8 cellular contexts compared by ENCODE assay signal in the genomic region with DNA sequence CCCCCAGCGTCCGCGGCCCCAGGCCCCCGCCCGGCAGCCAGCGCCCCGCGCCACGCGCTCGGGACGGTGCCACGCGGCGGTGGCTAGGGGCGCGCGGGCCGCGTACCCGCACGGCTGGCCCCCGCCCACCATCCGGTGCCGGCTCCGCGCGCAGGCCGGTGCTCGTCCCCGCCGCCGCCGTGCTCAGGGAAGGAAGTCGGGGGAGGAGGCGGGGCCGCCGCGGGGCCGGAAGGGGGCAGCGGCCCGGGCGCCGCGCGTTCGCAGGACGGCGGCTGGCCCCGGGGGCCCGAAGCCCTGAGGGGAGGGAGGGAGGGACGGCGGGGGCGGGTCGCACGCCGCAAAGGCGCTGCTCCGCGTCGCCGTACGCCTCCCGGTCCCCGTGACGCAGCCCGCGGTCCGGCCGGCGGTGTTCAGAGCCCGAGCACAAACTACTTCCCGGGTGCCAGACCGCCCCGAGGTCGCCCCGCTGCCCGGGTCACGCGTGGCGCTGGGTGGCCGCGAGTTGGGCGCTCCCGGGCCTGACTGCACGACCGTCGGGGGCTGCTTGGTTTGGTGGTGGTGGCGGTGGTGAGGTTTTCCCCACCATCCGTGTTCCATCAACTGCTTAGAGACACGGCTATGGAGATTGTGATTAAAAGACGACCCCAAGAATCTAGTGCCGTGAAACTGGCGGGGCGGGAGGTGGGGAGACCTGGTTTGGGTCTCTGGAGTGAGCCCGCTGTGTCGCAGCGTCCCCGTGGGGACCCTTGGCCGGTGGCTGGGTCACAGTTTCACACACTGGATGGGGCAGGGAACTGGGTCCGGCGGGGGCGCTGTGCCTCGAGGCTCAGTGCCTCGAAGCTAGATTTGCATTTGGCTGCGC. TPM values are rescaled to one million over a fixed set of nuclear protein-coding genes. Genes with fewer than 3 reads are reported as not detected.
A peak's percentile ranks its signal among the peaks of the same experiment; 100 is the strongest.
DNase-seq lines count a peak whose midpoint lies in the region; ATAC-seq and TF ChIP-seq lines count a peak whose summit lies in the region.

A gene (minus strand): TSS at position 205 of the 862 bp plus-strand sequence. CDS start 1,818 bp downstream, outside the sequence.

- no peaks in the 10 kb centered on the region for H3K9me3 ChIP-seq in BLaER1
- H3K9me3 ChIP-seq in esophagus muscularis mucosa, result no peaks in the 10 kb centered on the region

- H3K4me1 ChIP-seq in BLaER1 (peaks cover 45% of the 10 kb centered on the region), esophagus muscularis mucosa (peaks cover 9 to 30% (median 23%) of the 10 kb centered on the region in 4 donors)

- H3K27me3 Mint-ChIP-seq in activated T-cell treated with anti-CD3 and anti-CD28 coated beads, Interleukin-2, amount 50 U/mL, for 4 hours (ENCODE audit: low read depth), result no peaks in the 10 kb centered on the region
- H3K27me3 Mint-ChIP-seq in naive B cell, result peaks cover 5 to 13% (median 6%) of the 10 kb centered on the region in 3 donors
- H3K27me3 Mint-ChIP-seq in stimulated activated memory B cell treated with anti-CD40 and anti-IgM and Interleukin-4, amounts not matched to agents 10 μg/mL and 1 μg/mL and 100 μg/mL, for 72 hours, result no peaks in the 10 kb centered on the region

- no peak for TF ChIP-seq EP300 in esophagus muscularis mucosa (IDR thresholded peaks at IDR 0.05)

- H3K4me3 ChIP-seq in BLaER1 (peak within 1 kb of the TSS; percentile 83), esophagus muscularis mucosa (peak within 1 kb of the TSS; percentile 69 to 97 (median 89))

- peak; percentile 91 for DNase-seq in OCI-M1 (lab: John Stamatoyannopoulos, UW)
- DNase-seq in activated T-cell treated with anti-CD3 and anti-CD28 coated beads, Interleukin-2, amount 50 U/mL, for 4 hours, result peak; percentile 75
- no peak for DNase-seq in esophagus muscularis mucosa (ENCODE audit: extremely low spot score)
- peak; percentile 84 for DNase-seq in naive B cell

- H3K4me3 Mint-ChIP-seq in activated T-cell treated with anti-CD3 and anti-CD28 coated beads, Interleukin-2, amount 50 U/mL, for 4 hours, result peak within 1 kb of the TSS; percentile 87
- H3K4me3 Mint-ChIP-seq in naive B cell, result peak within 1 kb of the TSS; percentile 62 to 98 (median 95)
- peak within 1 kb of the TSS; percentile 91 for H3K4me3 Mint-ChIP-seq in stimulated activated memory B cell treated with anti-CD40 and anti-IgM and Interleukin-4, amounts not matched to agents 10 μg/mL and 1 μg/mL and 100 μg/mL, for 72 hours

- intact Hi-C loops in esophagus muscularis mucosa (cut with DNase I), result no loop called here

- peak within 1 kb of the TSS; percentile 97 for H3K9ac ChIP-seq in BLaER1

- peaks cover 18% of the 10 kb centered on the region for H3K36me3 Mint-ChIP-seq in activated T-cell treated with anti-CD3 and anti-CD28 coated beads, Interleukin-2, amount 50 U/mL, for 4 hours (ENCODE audit: insufficient read depth)
- H3K36me3 Mint-ChIP-seq in naive B cell, result peaks cover 12% of the 10 kb centered on the region in 2 donors
- H3K36me3 Mint-ChIP-seq in stimulated activated memory B cell treated with anti-CD40 and anti-IgM and Interleukin-4, amounts not matched to agents 10 μg/mL and 1 μg/mL and 100 μg/mL, for 72 hours, result peaks cover 20% of the 10 kb centered on the region

- peak; percentile 86 for ATAC-seq in HG03196 (IDR thresholded peaks at IDR 0.05; ENCODE audit: unreplicated experiment)
- ATAC-seq in activated T-cell treated with anti-CD3 and anti-CD28 coated beads, Interleukin-2, amount 50 U/mL, for 4 hours, result peak; percentile 78 to 81
- peak; percentile 78 to 82 for ATAC-seq in naive B cell (ENCODE audit: low read depth in 2 of 2)
- peak; percentile 92 for ATAC-seq in stimulated activated memory B cell treated with anti-CD40 and anti-IgM and Interleukin-4, amounts not matched to agents 10 μg/mL and 1 μg/mL and 100 μg/mL, for 72 hours

- under 1% methylated on average over 51 of the region's 106 CpGs for WGBS in esophagus muscularis mucosa

- peak within 1 kb of the TSS; percentile 87 for H3K4me2 ChIP-seq in BLaER1

- H3K36me3 ChIP-seq in BLaER1, result peaks cover 31% of the 10 kb centered on the region
- H3K36me3 ChIP-seq in esophagus muscularis mucosa, result peaks cover 15 to 30% (median 25%) of the 10 kb centered on the region in 4 donors

- H4K20me1 ChIP-seq in BLaER1, result peaks cover 5% of the 10 kb centered on the region; the same call in 1 of the 2 replicates

- peak within 1 kb of the TSS; percentile 98 for H3K27ac ChIP-seq in BLaER1
- H3K27ac ChIP-seq in esophagus muscularis mucosa (replicated peaks in 1 of 4), result peak within 1 kb of the TSS; percentile 88 to 97 (median 94)

- H3K27ac Mint-ChIP-seq in naive B cell, result peak within 1 kb of the TSS; percentile 88 to 99 (median 98)
- peak within 1 kb of the TSS; percentile 79 for H3K27ac Mint-ChIP-seq in stimulated activated memory B cell treated with anti-CD40 and anti-IgM and Interleukin-4, amounts not matched to agents 10 μg/mL and 1 μg/mL and 100 μg/mL, for 72 hours

- in situ Hi-C loops in GM18951 (cut with MboI; ENCODE audit: low sequenced_read_pairs, unreplicated experiment), result no loop called here

- peak; percentile 79 for TF ChIP-seq POLR2A in GM18951 (IDR thresholded peaks at IDR 0.05; ENCODE audit: extremely low read depth, insufficient read depth, insufficient read length)
- no peak for TF ChIP-seq POLR2A in esophagus muscularis mucosa (IDR thresholded peaks at IDR 0.05; ENCODE audit: low read depth)

- peak; percentile 36 to 40 (median 39) for TF ChIP-seq CTCF in esophagus muscularis mucosa (IDR thresholded peaks at IDR 0.05)

- no peaks in the 10 kb centered on the region for H3K9me3 Mint-ChIP-seq in activated T-cell treated with anti-CD3 and anti-CD28 coated beads, Interleukin-2, amount 50 U/mL, for 4 hours
- H3K9me3 Mint-ChIP-seq in naive B cell, result peaks cover 0 to 4% (median 0%) of the 10 kb centered on the region in 7 donors
- H3K9me3 Mint-ChIP-seq in stimulated activated memory B cell treated with anti-CD40 and anti-IgM and Interleukin-4, amounts not matched to agents 10 μg/mL and 1 μg/mL and 100 μg/mL, for 72 hours, result no peaks in the 10 kb centered on the region

- H3K27me3 ChIP-seq in BLaER1, result no peaks in the 10 kb centered on the region
- no peaks in the 10 kb centered on the region for H3K27me3 ChIP-seq in esophagus muscularis mucosa

- peaks cover 48% of the 10 kb centered on the region for H3K4me1 Mint-ChIP-seq in activated T-cell treated with anti-CD3 and anti-CD28 coated beads, Interleukin-2, amount 50 U/mL, for 4 hours (ENCODE audit: low read depth)
- H3K4me1 Mint-ChIP-seq in naive B cell, result peaks cover 21 to 34% (median 33%) of the 10 kb centered on the region in 3 donors
- peaks cover 39% of the 10 kb centered on the region for H3K4me1 Mint-ChIP-seq in stimulated activated memory B cell treated with anti-CD40 and anti-IgM and Interleukin-4, amounts not matched to agents 10 μg/mL and 1 μg/mL and 100 μg/mL, for 72 hours

RNA-seq across cellular contexts. Expression of the gene that starts here (rescaled TPM):
- total RNA-seq in activated T-cell treated with anti-CD3 and anti-CD28 coated beads, Interleukin-2, amount 50 U/mL, for 4 hours, result 100 to 1,000 TPM; 138 to 147 (median 145) TPM
- total RNA-seq in esophagus muscularis mucosa, result 10 to 100 TPM; 33.6 to 55.3 (median 48.7) TPM
- polyA plus RNA-seq in naive B cell (ENCODE audit: low read depth in 6 of 6), result 100 to 1,000 TPM in 3 of 6 donors, 10 to 100 TPM in 3; 84.2 to 141 (median 97.0) TPM
